ENCODE assay signal across 1 cellular context in the genomic region with DNA sequence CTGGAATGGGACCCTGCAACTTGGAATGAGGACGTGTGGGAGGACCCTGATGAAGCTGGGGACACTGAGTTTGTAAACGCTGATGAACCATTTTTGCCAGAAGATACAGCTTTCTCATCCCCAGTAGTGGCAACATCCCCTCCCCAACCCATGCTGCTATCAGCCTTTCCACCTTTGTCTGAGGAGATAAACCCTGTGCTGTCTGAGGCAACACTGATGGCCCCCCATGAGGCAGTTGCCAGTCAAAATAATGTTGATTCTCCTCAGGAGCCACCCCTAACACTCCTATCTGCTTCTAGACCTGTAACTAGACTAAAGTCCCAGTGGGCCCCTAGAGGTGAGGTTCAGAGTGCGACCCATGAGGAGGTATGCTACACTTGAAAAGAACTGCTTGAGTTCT.
A peak's percentile ranks its signal among the peaks of the same experiment; 100 is the strongest.
TF ChIP-seq lines count a peak whose summit lies in the region.

No MANE protein-coding gene starts in this region.

TF ChIP-seq in K562, 482 proteins besides CTCF, POLR2A, EP300 and RAD21 (continued from another document and continues in another):
- no peak for TF ChIP-seq ZNF318 (IDR thresholded peaks at IDR 0.05; ENCODE audit: borderline replicate concordance in 1 of 2, low read depth in 1 of 2)
- peak in 1 of 2 experiments; percentile 52; a peak in 1 of 4 replicates for TF ChIP-seq TBL1XR1 (IDR thresholded peaks at IDR 0.05; ENCODE audit: low read length in 2 of 2)
- no peak for TF ChIP-seq CHCHD3 (CRISPR knock-in tag; IDR thresholded peaks at IDR 0.05)
- TF ChIP-seq ZC3H8 (IDR thresholded peaks at IDR 0.05) = no peak
- TF ChIP-seq RBM34 (IDR thresholded peaks at IDR 0.05; ENCODE audit: borderline replicate concordance, insufficient read depth, low read length) = no peak
- TF ChIP-seq WHSC1 (IDR thresholded peaks at IDR 0.05; ENCODE audit: low read length) = no peak
- no peak for TF ChIP-seq ZNF212 (CRISPR knock-in tag; IDR thresholded peaks at IDR 0.05)
- TF ChIP-seq EHMT2 (IDR thresholded peaks at IDR 0.05) = 0 out of 2 replicates have a peak, but pooled peaks have one; percentile 51
- peak; percentile 63 for TF ChIP-seq TEAD4 (IDR thresholded peaks at IDR 0.05; ENCODE audit: low read length)
- TF ChIP-seq TEAD4 (CRISPR knock-in tag; IDR thresholded peaks at IDR 0.05; ENCODE audit: borderline replicate concordance) = no peak
- TF ChIP-seq RBBP5 (IDR thresholded peaks at IDR 0.05; ENCODE audit: borderline replicate concordance, insufficient read depth, low read length, poor library complexity, severe bottlenecking) = no peak
- no peak for TF ChIP-seq NFATC3 (IDR thresholded peaks at IDR 0.05)
- TF ChIP-seq POLR2AphosphoS2 (IDR thresholded peaks at IDR 0.05; ENCODE audit: low read length) = no peak
- no peak for TF ChIP-seq MEF2D (tag; conservative IDR thresholded peaks at IDR 0.05; ENCODE audit: low read depth)
- TF ChIP-seq MAFK (IDR thresholded peaks at IDR 0.05; ENCODE audit: low read length) = no peak
- TF ChIP-seq MCM2 (IDR thresholded peaks at IDR 0.05; ENCODE audit: low read depth) = no peak
- TF ChIP-seq RBM14 (IDR thresholded peaks at IDR 0.05; ENCODE audit: borderline replicate concordance, insufficient read depth, low read depth, low read length) = no peak
- TF ChIP-seq FOXJ2 (tag; IDR thresholded peaks at IDR 0.05) = no peak
- no peak for TF ChIP-seq FOXO4 (CRISPR knock-in tag; IDR thresholded peaks at IDR 0.05)
- peak in 1 of 2 experiments; percentile 70; a peak in 2 of 4 replicates for TF ChIP-seq RCOR1 (IDR thresholded peaks at IDR 0.05; ENCODE audit: borderline replicate concordance in 1 of 2, low read depth in 2 of 2, low read length in 2 of 2)
- 0 out of 2 replicates have a peak, but pooled peaks have one; percentile 21 for TF ChIP-seq SOX6 (IDR thresholded peaks at IDR 0.05)
- no peak for TF ChIP-seq XRCC5 (IDR thresholded peaks at IDR 0.05; ENCODE audit: low read depth, low read length)
- TF ChIP-seq HLTF (IDR thresholded peaks at IDR 0.05) = no peak
- no peak for TF ChIP-seq GATAD2A (IDR thresholded peaks at IDR 0.05)
- TF ChIP-seq NCOR1 (IDR thresholded peaks at IDR 0.05) = peak; percentile 85
- TF ChIP-seq ELF4 (CRISPR knock-in tag; IDR thresholded peaks at IDR 0.05) = no peak
- no peak; the same call in 1 of the 2 replicates for TF ChIP-seq CC2D1A (IDR thresholded peaks at IDR 0.05)
- no peak for TF ChIP-seq ETV1 (tag; conservative IDR thresholded peaks at IDR 0.05; ENCODE audit: low read depth)
- TF ChIP-seq HNRNPLL (IDR thresholded peaks at IDR 0.05; ENCODE audit: low read depth, low read length, poor library complexity, severe bottlenecking) = no peak
- TF ChIP-seq SRF (CRISPR knock-in tag; IDR thresholded peaks at IDR 0.05) = no peak
- TF ChIP-seq NR2C1 (IDR thresholded peaks at IDR 0.05) = no peak
- no peak for TF ChIP-seq NR2C1 (tag; IDR thresholded peaks at IDR 0.05)
- no peak for TF ChIP-seq KLF10 (CRISPR knock-in tag; IDR thresholded peaks at IDR 0.05)
- no peak for TF ChIP-seq ZBTB2 (IDR thresholded peaks at IDR 0.05)
- TF ChIP-seq BACH1 (tag; IDR thresholded peaks at IDR 0.05) = no peak
- TF ChIP-seq GABPB2 (CRISPR knock-in tag; conservative IDR thresholded peaks at IDR 0.05) = no peak
- TF ChIP-seq, protein P1, sequence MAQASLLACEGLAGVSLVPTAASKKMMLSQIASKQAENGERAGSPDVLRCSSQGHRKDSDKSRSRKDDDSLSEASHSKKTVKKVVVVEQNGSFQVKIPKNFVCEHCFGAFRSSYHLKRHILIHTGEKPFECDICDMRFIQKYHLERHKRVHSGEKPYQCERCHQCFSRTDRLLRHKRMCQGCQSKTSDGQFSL (CRISPR knock-in tag; IDR thresholded peaks at IDR 0.05) = no peak
- TF ChIP-seq, protein P1 (tag; IDR thresholded peaks at IDR 0.05) = no peak
- no peak for TF ChIP-seq CHD1 (IDR thresholded peaks at IDR 0.05; ENCODE audit: low read length)
- no peak; the same call in 1 of the 2 replicates for TF ChIP-seq RNF2 (IDR thresholded peaks at IDR 0.05)
- TF ChIP-seq U2AF1 (optimal IDR thresholded peaks at IDR 0.05; ENCODE audit: low read depth, low read length) = no peak
- TF ChIP-seq BRD4 (IDR thresholded peaks at IDR 0.05) = no peak
- TF ChIP-seq, protein P2, sequence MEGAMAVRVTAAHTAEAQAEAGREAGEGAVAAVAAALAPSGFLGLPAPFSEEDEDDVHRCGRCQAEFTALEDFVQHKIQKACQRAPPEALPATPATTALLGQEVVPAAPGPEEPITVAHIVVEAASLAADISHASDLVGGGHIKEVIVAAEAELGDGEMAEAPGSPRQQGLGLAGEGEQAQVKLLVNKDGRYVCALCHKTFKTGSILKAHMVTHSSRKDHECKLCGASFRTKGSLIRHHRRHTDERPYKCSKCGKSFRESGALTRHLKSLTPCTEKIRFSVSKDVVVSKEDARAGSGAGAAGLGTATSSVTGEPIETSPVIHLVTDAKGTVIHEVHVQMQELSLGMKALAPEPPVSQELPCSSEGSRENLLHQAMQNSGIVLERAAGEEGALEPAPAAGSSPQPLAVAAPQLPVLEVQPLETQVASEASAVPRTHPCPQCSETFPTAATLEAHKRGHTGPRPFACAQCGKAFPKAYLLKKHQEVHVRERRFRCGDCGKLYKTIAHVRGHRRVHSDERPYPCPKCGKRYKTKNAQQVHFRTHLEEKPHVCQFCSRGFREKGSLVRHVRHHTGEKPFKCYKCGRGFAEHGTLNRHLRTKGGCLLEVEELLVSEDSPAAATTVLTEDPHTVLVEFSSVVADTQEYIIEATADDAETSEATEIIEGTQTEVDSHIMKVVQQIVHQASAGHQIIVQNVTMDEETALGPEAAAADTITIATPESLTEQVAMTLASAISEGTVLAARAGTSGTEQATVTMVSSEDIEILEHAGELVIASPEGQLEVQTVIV (CRISPR knock-in tag; IDR thresholded peaks at IDR 0.05; ENCODE audit: borderline replicate concordance) = no peak
- no peak for TF ChIP-seq GATAD2B (IDR thresholded peaks at IDR 0.05; ENCODE audit: borderline replicate concordance)
- TF ChIP-seq SRSF9 (IDR thresholded peaks at IDR 0.05; ENCODE audit: borderline replicate concordance, low read depth, low read length) = no peak
- TF ChIP-seq DPF2 (IDR thresholded peaks at IDR 0.05) = peak; percentile 68; the same call in 1 of the 2 replicates
- TF ChIP-seq TGIF2 (CRISPR knock-in tag; IDR thresholded peaks at IDR 0.05) = no peak
- no peak for TF ChIP-seq EGR1 (conservative IDR thresholded peaks at IDR 0.05)
- TF ChIP-seq ZBTB8A (IDR thresholded peaks at IDR 0.05; ENCODE audit: partially characterized antibody) = no peak
- TF ChIP-seq ZNF347 (CRISPR knock-in tag; IDR thresholded peaks at IDR 0.05; ENCODE audit: low read depth) = no peak
- TF ChIP-seq TCF7 (IDR thresholded peaks at IDR 0.05; ENCODE audit: borderline replicate concordance) = no peak
- peak; percentile 78 for TF ChIP-seq CBFA2T2 (conservative IDR thresholded peaks at IDR 0.05)
- TF ChIP-seq KLF16 (IDR thresholded peaks at IDR 0.05) = peak; percentile 60; the same call in 1 of the 2 replicates
- TF ChIP-seq CTBP1 (IDR thresholded peaks at IDR 0.05; ENCODE audit: borderline replicate concordance) = peak; percentile 79
- TF ChIP-seq FOS (IDR thresholded peaks at IDR 0.05; ENCODE audit: extremely low read depth, insufficient read length) = no peak
- no peak for TF ChIP-seq CAMTA2 (CRISPR knock-in tag; conservative IDR thresholded peaks at IDR 0.05)
- TF ChIP-seq C11orf30 (IDR thresholded peaks at IDR 0.05; ENCODE audit: low read depth) = peak; percentile 55
- TF ChIP-seq ZNF384 (IDR thresholded peaks at IDR 0.05; ENCODE audit: low read depth, low read length) = no peak
- no peak for TF ChIP-seq IFI16 (CRISPR knock-in tag; IDR thresholded peaks at IDR 0.05)
- TF ChIP-seq ZBTB9 (CRISPR knock-in tag; IDR thresholded peaks at IDR 0.05) = no peak
- no peak for TF ChIP-seq TAF1 (IDR thresholded peaks at IDR 0.05; ENCODE audit: control insufficient read depth, extremely low read depth, insufficient read depth, low read length, severe bottlenecking)
- TF ChIP-seq CREM (IDR thresholded peaks at IDR 0.05; ENCODE audit: low read depth) = no peak
